In genomic region chr7:14144538-14144937, GRCh38 we compare ENCODE assay signal across 22 cellular contexts.
DNase-seq lines count a peak whose midpoint lies in the region; ATAC-seq and TF ChIP-seq lines count a peak whose summit lies in the region.
"Had no signal": no experiment of that assay in that cellular context is flagged by ENCODE, and none has a peak within 500 bp of the region (broad histone marks: within the 10 kb centered on the region; RNA-seq: fewer than 3 reads in every experiment).

No MANE protein-coding gene starts in this region.

- H3K4me3 ChIP-seq in OCI-LY1 (ENCODE audit: low read depth, low read length, poor library complexity, severe bottlenecking): no peak overlapping the region
- H3K4me3 ChIP-seq: GM12878, GM23248, HAP-1, Peyer's patch had no signal

- no peak for ATAC-seq in GM18867 (IDR thresholded peaks at IDR 0.05; ENCODE audit: unreplicated experiment)
- ATAC-seq in GM19455 (IDR thresholded peaks at IDR 0.05; ENCODE audit: unreplicated experiment): no peak
- no peak for ATAC-seq in GM18907 (IDR thresholded peaks at IDR 0.05; ENCODE audit: unreplicated experiment)
- ATAC-seq: GM12878, SK-N-SH treated with all-trans-retinoic acid at 6 μM for 48 hours had no signal

- no peak overlapping the region for H3K4me2 ChIP-seq in OCI-LY1 (ENCODE audit: low read length)

- no peaks in the 10 kb centered on the region for H3K27me3 ChIP-seq in OCI-LY1 (ENCODE audit: insufficient read depth, low read length)
- H3K27me3 ChIP-seq: Peyer's patch had no signal

- no peak overlapping the region for H3K9ac ChIP-seq in OCI-LY1 (ENCODE audit: low read length)
- H3K9ac ChIP-seq: GM23248 had no signal

- TF ChIP-seq CTCF in OCI-LY1 (IDR thresholded peaks at IDR 0.05; ENCODE audit: low read length): no peak

- H3F3A ChIP-seq in OCI-LY1 (ENCODE audit: insufficient read depth, low read length): no peaks in the 10 kb centered on the region

- no peaks in the 10 kb centered on the region for H3K79me2 ChIP-seq in OCI-LY1 (ENCODE audit: insufficient read depth, low read length)

- DNase-seq in NCI-H1417 (lab: John Stamatoyannopoulos, UW): peak in 2 of 3 experiments; percentile 36 to 82
- DNase-seq in NCI-H146 treated with DMSO at 0.1 percent for 48 hours (lab: John Stamatoyannopoulos, UW; ENCODE audit: unreplicated experiment): peak; percentile 62
- no peak for DNase-seq in NCI-H82 treated with DMSO at 0.1 percent for 48 hours (lab: John Stamatoyannopoulos, UW; ENCODE audit: unreplicated experiment)
- DNase-seq: Caco-2; CD4-positive, CD25-positive, alpha-beta regulatory T cell; DND-41; GM23248; IMR-90; Karpas-422; MV-4-11; NCI-H1694 treated with DMSO at 0.1 percent for 48 hours; NCI-H2171; NCI-H345; NCI-H524; Peyer's patch had no signal

- H3K9me2 ChIP-seq in OCI-LY1 (ENCODE audit: low read depth, low read length): no peaks in the 10 kb centered on the region

- no peak overlapping the region for H3K27ac ChIP-seq in OCI-LY1 (ENCODE audit: low read depth, low read length, poor library complexity, severe bottlenecking)
- H3K27ac ChIP-seq: GM23248, Peyer's patch had no signal

- H3K9me3 ChIP-seq in OCI-LY1 (ENCODE audit: low read length): no peaks in the 10 kb centered on the region
- H3K9me3 ChIP-seq: Caco-2, HAP-1, Peyer's patch had no signal

- H3K4me1 ChIP-seq in OCI-LY1 (ENCODE audit: insufficient read depth, low read length, severe bottlenecking): peaks cover 7% of the 10 kb centered on the region
- H3K4me1 ChIP-seq: Caco-2, HAP-1, Peyer's patch had no signal

- H2AFZ ChIP-seq in OCI-LY1 (ENCODE audit: low read length): peak overlapping the region; percentile 25; the same call in 1 of the 2 replicates

- no peaks in the 10 kb centered on the region for H3K36me3 ChIP-seq in OCI-LY1 (ENCODE audit: insufficient read depth, low read length)
- H3K36me3 ChIP-seq: HAP-1, Peyer's patch had no signal

- H4K20me1 ChIP-seq in OCI-LY1 (ENCODE audit: insufficient read depth, low read length): no peaks in the 10 kb centered on the region
